In the genomic region with DNA sequence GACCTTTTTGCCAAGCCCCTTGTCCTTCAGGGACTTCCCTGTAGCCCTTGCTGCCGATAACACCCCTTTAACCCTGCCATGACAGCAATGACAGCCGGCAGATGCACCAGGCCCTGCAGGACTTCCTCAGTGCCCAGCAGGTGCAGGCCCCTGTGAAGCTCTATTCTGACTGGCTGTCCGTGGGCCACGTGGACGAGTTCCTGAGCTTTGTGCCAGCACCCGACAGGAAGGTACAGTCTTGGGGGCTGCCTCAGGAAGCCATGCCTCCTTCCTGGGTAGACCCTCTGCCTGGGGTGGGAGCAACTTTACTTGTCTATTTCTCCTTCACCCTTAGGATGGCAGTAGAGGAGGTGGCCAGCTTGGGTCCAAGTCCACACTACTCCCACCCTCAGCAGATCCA, we compare ENCODE assay signal across 1 cellular context.
TF ChIP-seq lines count a peak whose summit lies in the region.

No MANE protein-coding gene starts in this region.

TF ChIP-seq in GM23338, 12 proteins besides CTCF, POLR2A, EP300 and RAD21 (continued from another document):
- TF ChIP-seq JUNB (IDR thresholded peaks at IDR 0.05; ENCODE audit: unreplicated experiment) (no peak), POLR2AphosphoS5 (IDR thresholded peaks at IDR 0.05; ENCODE audit: low read depth) (no peak), EZH2 (IDR thresholded peaks at IDR 0.05; ENCODE audit: low read depth, unreplicated experiment) (no peak), STAT1 (IDR thresholded peaks at IDR 0.05; ENCODE audit: unreplicated experiment) (no peak), NANOG (IDR thresholded peaks at IDR 0.05; ENCODE audit: borderline replicate concordance) (no peak)
- TF ChIP-seq, protein P1, sequence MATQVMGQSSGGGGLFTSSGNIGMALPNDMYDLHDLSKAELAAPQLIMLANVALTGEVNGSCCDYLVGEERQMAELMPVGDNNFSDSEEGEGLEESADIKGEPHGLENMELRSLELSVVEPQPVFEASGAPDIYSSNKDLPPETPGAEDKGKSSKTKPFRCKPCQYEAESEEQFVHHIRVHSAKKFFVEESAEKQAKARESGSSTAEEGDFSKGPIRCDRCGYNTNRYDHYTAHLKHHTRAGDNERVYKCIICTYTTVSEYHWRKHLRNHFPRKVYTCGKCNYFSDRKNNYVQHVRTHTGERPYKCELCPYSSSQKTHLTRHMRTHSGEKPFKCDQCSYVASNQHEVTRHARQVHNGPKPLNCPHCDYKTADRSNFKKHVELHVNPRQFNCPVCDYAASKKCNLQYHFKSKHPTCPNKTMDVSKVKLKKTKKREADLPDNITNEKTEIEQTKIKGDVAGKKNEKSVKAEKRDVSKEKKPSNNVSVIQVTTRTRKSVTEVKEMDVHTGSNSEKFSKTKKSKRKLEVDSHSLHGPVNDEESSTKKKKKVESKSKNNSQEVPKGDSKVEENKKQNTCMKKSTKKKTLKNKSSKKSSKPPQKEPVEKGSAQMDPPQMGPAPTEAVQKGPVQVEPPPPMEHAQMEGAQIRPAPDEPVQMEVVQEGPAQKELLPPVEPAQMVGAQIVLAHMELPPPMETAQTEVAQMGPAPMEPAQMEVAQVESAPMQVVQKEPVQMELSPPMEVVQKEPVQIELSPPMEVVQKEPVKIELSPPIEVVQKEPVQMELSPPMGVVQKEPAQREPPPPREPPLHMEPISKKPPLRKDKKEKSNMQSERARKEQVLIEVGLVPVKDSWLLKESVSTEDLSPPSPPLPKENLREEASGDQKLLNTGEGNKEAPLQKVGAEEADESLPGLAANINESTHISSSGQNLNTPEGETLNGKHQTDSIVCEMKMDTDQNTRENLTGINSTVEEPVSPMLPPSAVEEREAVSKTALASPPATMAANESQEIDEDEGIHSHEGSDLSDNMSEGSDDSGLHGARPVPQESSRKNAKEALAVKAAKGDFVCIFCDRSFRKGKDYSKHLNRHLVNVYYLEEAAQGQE (IDR thresholded peaks at IDR 0.05; ENCODE audit: unreplicated experiment), result no peak
- TF ChIP-seq, protein P2, sequence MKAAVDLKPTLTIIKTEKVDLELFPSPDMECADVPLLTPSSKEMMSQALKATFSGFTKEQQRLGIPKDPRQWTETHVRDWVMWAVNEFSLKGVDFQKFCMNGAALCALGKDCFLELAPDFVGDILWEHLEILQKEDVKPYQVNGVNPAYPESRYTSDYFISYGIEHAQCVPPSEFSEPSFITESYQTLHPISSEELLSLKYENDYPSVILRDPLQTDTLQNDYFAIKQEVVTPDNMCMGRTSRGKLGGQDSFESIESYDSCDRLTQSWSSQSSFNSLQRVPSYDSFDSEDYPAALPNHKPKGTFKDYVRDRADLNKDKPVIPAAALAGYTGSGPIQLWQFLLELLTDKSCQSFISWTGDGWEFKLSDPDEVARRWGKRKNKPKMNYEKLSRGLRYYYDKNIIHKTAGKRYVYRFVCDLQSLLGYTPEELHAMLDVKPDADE (IDR thresholded peaks at IDR 0.05), result no peak
